Comparison of ENCODE assay signal across 35 cellular contexts in the genomic region with DNA sequence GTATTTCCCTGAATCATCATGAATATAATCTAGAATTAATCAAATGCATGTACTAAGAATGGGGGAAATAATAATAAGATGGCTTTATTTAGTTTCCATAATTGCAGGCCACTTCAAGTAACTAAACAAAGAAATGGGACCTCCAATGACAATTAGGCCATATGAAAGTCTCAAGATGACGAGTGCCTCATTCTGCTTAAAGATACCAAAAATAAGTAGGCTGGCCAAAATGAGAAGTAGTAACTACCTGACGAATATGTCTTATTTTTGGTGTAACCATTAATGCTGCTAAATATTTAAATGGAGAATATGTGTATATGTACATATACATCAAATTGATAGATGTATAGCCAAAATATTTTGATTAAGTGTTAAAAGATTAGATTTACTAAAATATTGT.
"Had no signal": no experiment of that assay in that cellular context is flagged by ENCODE, and none has a peak within 500 bp of the region (broad histone marks: within the 10 kb centered on the region; RNA-seq: fewer than 3 reads in every experiment).

No MANE protein-coding gene starts in this region.

- H3K36me3 ChIP-seq: MG63 had no signal

- H3K4me3 ChIP-seq: MG63 had no signal

- DNase-seq: Kasumi-1, MG63, MV-4-11, NCI-H1048, NCI-H1092, NCI-H1092 treated with DMSO at 0.1 percent for 48 hours, NCI-H1105, NCI-H1105 treated with DMSO at 0.1 percent for 48 hours, NCI-H1417 treated with DMSO at 0.1 percent for 48 hours, NCI-H1436, NCI-H1436 treated with DMSO at 0.1 percent for 48 hours, NCI-H146, NCI-H1694, NCI-H1694 treated with DMSO at 0.1 percent for 48 hours, NCI-H187, NCI-H187 treated with DMSO at 0.1 percent for 48 hours, NCI-H1930, NCI-H2029, NCI-H2029 treated with DMSO at 0.1 percent for 48 hours, NCI-H2081, NCI-H2081 treated with DMSO at 0.1 percent for 48 hours, NCI-H2107, NCI-H2171, NCI-H2171 treated with DMSO at 0.1 percent for 48 hours, NCI-H2227 treated with DMSO at 0.1 percent for 48 hours, NCI-H226, NCI-H345, NCI-H446, NCI-H446 treated with DMSO at 0.1 percent for 48 hours, NCI-H510A, NCI-H510A treated with DMSO at 0.1 percent for 48 hours, NCI-H524, NCI-H524 treated with DMSO at 0.1 percent for 48 hours, NCI-H526, NCI-H526 treated with DMSO at 0.1 percent for 48 hours had no signal

- H3K27me3 ChIP-seq: MG63 had no signal

- H3K9me3 ChIP-seq: MG63 had no signal
